ENCODE assay signal across 9 cellular contexts in genomic region chr20:49583669-49584417, GRCh38. TPM values are rescaled to one million over a fixed set of nuclear protein-coding genes. Genes with fewer than 3 reads are reported as not detected.
DNase-seq lines count a peak whose midpoint lies in the region; ATAC-seq, FAIRE-seq and TF ChIP-seq lines count a peak whose summit lies in the region.
"Had no signal": no experiment of that assay in that cellular context is flagged by ENCODE, and none has a peak within 500 bp of the region (broad histone marks: within the 10 kb centered on the region; RNA-seq: fewer than 3 reads in every experiment).

No MANE protein-coding gene starts in this region.

- FAIRE-seq in H54 (lab: Jason Lieb, UNC), result no peak

- peaks cover 79% of the 10 kb centered on the region for H3K4me1 Mint-ChIP-seq in nephron

- peaks cover 6% of the 10 kb centered on the region for H3K27me3 Mint-ChIP-seq in nephron (ENCODE audit: low read depth)

- H3K36me3 ChIP-seq in effector memory CD4-positive, alpha-beta T cell (ENCODE audit: control insufficient read depth, insufficient read depth, low read length), result no peaks in the 10 kb centered on the region

- no peak for ATAC-seq in activated CD4-positive, CD25-positive, alpha-beta regulatory T cell treated with anti-CD3 and anti-CD28 coated beads, Interleukin-2, amount 50 U/mL, for 24 hours

- no peak for TF ChIP-seq POLR2A in H54 (IDR thresholded peaks at IDR 0.05; ENCODE audit: low read depth, low read length)

- no peaks in the 10 kb centered on the region for H3K36me3 Mint-ChIP-seq in nephron (ENCODE audit: low read depth)

- no peak overlapping the region for H3K4me3 ChIP-seq in effector memory CD4-positive, alpha-beta T cell (ENCODE audit: insufficient read depth, low read depth, low read length, poor library complexity, severe bottlenecking)
- H3K4me3 ChIP-seq: dorsolateral prefrontal cortex had no signal

- H3K4me3 Mint-ChIP-seq in nephron, result peak overlapping the region in 1 of 3 experiments; percentile 37

- peaks cover 6% of the 10 kb centered on the region for H3K9me3 Mint-ChIP-seq in nephron

- H3K4me1 ChIP-seq in effector memory CD4-positive, alpha-beta T cell (ENCODE audit: control insufficient read depth, insufficient read depth, low read length, poor library complexity, severe bottlenecking), result no peaks in the 10 kb centered on the region

- no peaks in the 10 kb centered on the region for H3K27me3 ChIP-seq in effector memory CD4-positive, alpha-beta T cell (replicated peaks; ENCODE audit: control insufficient read depth, insufficient read depth, low read length, poor library complexity, severe bottlenecking)
- H3K27me3 ChIP-seq: dorsolateral prefrontal cortex had no signal

- no peak for TF ChIP-seq CTCF in nephron (IDR thresholded peaks at IDR 0.05; ENCODE audit: unreplicated experiment in 3 of 3)

- no peak overlapping the region for H3K27ac ChIP-seq in effector memory CD4-positive, alpha-beta T cell (ENCODE audit: insufficient read depth, low read length, poor library complexity, severe bottlenecking)

- no peaks in the 10 kb centered on the region for H3K9me3 ChIP-seq in effector memory CD4-positive, alpha-beta T cell (ENCODE audit: control insufficient read depth, low read length)

- DNase-seq in H54 (ENCODE audit: insufficient read length, low spot score) (peak; percentile 35), NOMO-1 treated with dmso at 0.1 percent for 144 hours (lab: John Stamatoyannopoulos, UW; ENCODE audit: unreplicated experiment) (peak; percentile 71), dermis blood vessel endothelial cell (peak; percentile 49), retina (no peak)
- DNase-seq in effector memory CD4-positive, alpha-beta T cell, result no peak
- no peak for DNase-seq in activated CD4-positive, CD25-positive, alpha-beta regulatory T cell treated with anti-CD3 and anti-CD28 coated beads, Interleukin-2, amount 50 U/mL, for 72 hours

- peak overlapping the region; percentile 91 to 98 (median 94) for H3K27ac Mint-ChIP-seq in nephron

RNA-seq across cellular contexts. Expression of gene PTGIS, which starts 15.9 kb away (rescaled TPM):
- 1.9 and 2.0 TPM in 2 replicates for total RNA-seq in dermis blood vessel endothelial cell

Comparison
In these comparisons a context has a peak if more than half of its experiments do, and no peak if none do; other contexts are left out.
1. DNase-seq: peak in H54 (single experiment), NOMO-1 treated with dmso at 0.1 percent for 144 hours (single experiment) and dermis blood vessel endothelial cell (single experiment); none in effector memory CD4-positive, alpha-beta T cell (0 of 3), retina (single experiment) and activated CD4-positive, CD25-positive, alpha-beta regulatory T cell treated with anti-CD3 and anti-CD28 coated beads, Interleukin-2, amount 50 U/mL, for 72 hours (single experiment).